18 cellular contexts compared by ENCODE assay signal in genomic region chr2:36555789-36556188, GRCh38.
"Had no signal": no experiment of that assay in that cellular context is flagged by ENCODE, and none has a peak within 500 bp of the region (broad histone marks: within the 10 kb centered on the region; RNA-seq: fewer than 3 reads in every experiment).

No MANE protein-coding gene starts in this region.

- FAIRE-seq: keratinocyte had no signal

- H3K27me3 Mint-ChIP-seq: activated naive CD8-positive, alpha-beta T cell treated with anti-CD3 and anti-CD28 coated beads, Interleukin-2, amount 50 U/mL, for 24 hours; activated T-helper 17 cell treated with anti-CD3 and anti-CD28 coated beads, Interleukin-2, amount 50 U/mL, for 72 hours; T-cell had no signal

- H3K4me1 ChIP-seq: suprapubic skin had no signal

- H3K27ac Mint-ChIP-seq: activated naive CD4-positive, alpha-beta T cell treated with anti-CD3 and anti-CD28 coated beads for 36 hours; activated naive CD8-positive, alpha-beta T cell treated with anti-CD3 and anti-CD28 coated beads, Interleukin-2, amount 50 U/mL, for 24 hours; activated T-helper 17 cell treated with anti-CD3 and anti-CD28 coated beads, Interleukin-2, amount 50 U/mL, for 72 hours; T-cell had no signal

- H3K9me3 Mint-ChIP-seq: activated naive CD4-positive, alpha-beta T cell treated with anti-CD3 and anti-CD28 coated beads for 36 hours; activated naive CD8-positive, alpha-beta T cell treated with anti-CD3 and anti-CD28 coated beads, Interleukin-2, amount 50 U/mL, for 24 hours; activated T-helper 17 cell treated with anti-CD3 and anti-CD28 coated beads, Interleukin-2, amount 50 U/mL, for 72 hours; T-cell had no signal

- H3K27ac ChIP-seq: cardiac muscle cell, suprapubic skin, upper lobe of right lung had no signal

- DNase-seq: activated CD4-positive, alpha-beta T cell treated with anti-CD3 and anti-CD28 coated beads, Interleukin-2, amount 50 U/mL, for 4 hours; activated CD4-positive, CD25-positive, alpha-beta regulatory T cell treated with anti-CD3 and anti-CD28 coated beads, Interleukin-2, amount 50 U/mL, for 72 hours; activated naive CD4-positive, alpha-beta T cell treated with anti-CD3 and anti-CD28 coated beads for 36 hours; activated naive CD8-positive, alpha-beta T cell treated with anti-CD3 and anti-CD28 coated beads, Interleukin-2, amount 50 U/mL, for 24 hours; activated T-cell treated with anti-CD3 and anti-CD28 coated beads for 4 hours; stimulated activated CD4-positive, alpha-beta T cell treated with anti-CD3 and anti-CD28 coated beads, Interleukin-15, amount 100 ng/mL, for 24 hours; stimulated activated CD4-positive, alpha-beta T cell treated with anti-CD3 and anti-CD28 coated beads, Interleukin-4, amount 100 ng/mL, for 4 hours; stimulated activated CD8-positive, alpha-beta memory T cell treated with anti-CD3 and anti-CD28 coated beads, Interleukin-4, amount 100 ng/mL, for 48 hours; stimulated activated naive CD4-positive, alpha-beta T cell treated with Interleukin-2 at 50 U/mL for 16 hours; T-cell; T-helper 9 cell; upper lobe of right lung had no signal

- H3K4me1 Mint-ChIP-seq: activated naive CD8-positive, alpha-beta T cell treated with anti-CD3 and anti-CD28 coated beads, Interleukin-2, amount 50 U/mL, for 24 hours; activated T-helper 17 cell treated with anti-CD3 and anti-CD28 coated beads, Interleukin-2, amount 50 U/mL, for 72 hours; T-cell had no signal

- ATAC-seq: activated naive CD8-positive, alpha-beta T cell treated with anti-CD3 and anti-CD28 coated beads, Interleukin-2, amount 50 U/mL, for 24 hours; activated T-helper 17 cell treated with anti-CD3 and anti-CD28 coated beads, Interleukin-2, amount 50 U/mL, for 72 hours; left lobe of liver; T-cell; upper lobe of right lung had no signal

- H3K4me3 Mint-ChIP-seq: activated naive CD4-positive, alpha-beta T cell treated with anti-CD3 and anti-CD28 coated beads for 36 hours; activated naive CD8-positive, alpha-beta T cell treated with anti-CD3 and anti-CD28 coated beads, Interleukin-2, amount 50 U/mL, for 24 hours; activated T-helper 17 cell treated with anti-CD3 and anti-CD28 coated beads, Interleukin-2, amount 50 U/mL, for 72 hours; T-cell had no signal

- H3K4me3 ChIP-seq: cardiac muscle cell, skin epidermis, suprapubic skin, upper lobe of right lung had no signal

- H3K27me3 ChIP-seq: cardiac muscle cell, suprapubic skin, upper lobe of right lung had no signal

- H3K9me3 ChIP-seq: suprapubic skin, upper lobe of right lung had no signal
